In genomic region chr10:85612833-85613232, GRCh38 we compare ENCODE assay signal across 9 cellular contexts.
DNase-seq lines count a peak whose midpoint lies in the region; ATAC-seq and TF ChIP-seq lines count a peak whose summit lies in the region.
"Had no signal": no experiment of that assay in that cellular context is flagged by ENCODE, and none has a peak within 500 bp of the region (broad histone marks: within the 10 kb centered on the region; RNA-seq: fewer than 3 reads in every experiment).

No MANE protein-coding gene starts in this region.

- TF ChIP-seq CTCF in BJ (IDR thresholded peaks at IDR 0.05; ENCODE audit: insufficient read depth, low read depth, low read length) (peak; percentile 4; the same call in 1 of the 2 replicates), breast epithelium (IDR thresholded peaks at IDR 0.05) (no peak)

- no peak for TF ChIP-seq POLR2A in breast epithelium (IDR thresholded peaks at IDR 0.05)

- ATAC-seq in GM19025 (IDR thresholded peaks at IDR 0.05; ENCODE audit: low read depth, unreplicated experiment), result peak; percentile 32
- ATAC-seq in HG03175 (IDR thresholded peaks at IDR 0.05; ENCODE audit: unreplicated experiment), result peak; percentile 66
- ATAC-seq: right cardiac atrium had no signal

- H3K27ac ChIP-seq in breast epithelium, result no peak overlapping the region

- H3K36me3 ChIP-seq in BJ (ENCODE audit: control insufficient read depth, insufficient read depth, low read length), result no peaks in the 10 kb centered on the region
- no peaks in the 10 kb centered on the region for H3K36me3 ChIP-seq in breast epithelium

- no peaks in the 10 kb centered on the region for H3K9me3 ChIP-seq in breast epithelium

- DNase-seq in BJ (ENCODE audit: low read depth), result no peak
- peak; percentile 8 for DNase-seq in central memory CD4-positive, alpha-beta T cell
- no peak for DNase-seq in OCI-M1 (lab: John Stamatoyannopoulos, UW)
- DNase-seq in cortex of kidney (lab: John Stamatoyannopoulos, UW), result no peak
- no peak for DNase-seq in activated gamma-delta T cell (lab: John Stamatoyannopoulos, UW)
- no peak for DNase-seq in breast epithelium (ENCODE audit: low spot score in 2 of 2)
- DNase-seq: right cardiac atrium had no signal

- H3K4me3 ChIP-seq in BJ (ENCODE audit: low read depth, low read length) (no peak overlapping the region), breast epithelium (no peak overlapping the region)

- H3K4me1 ChIP-seq in breast epithelium, result no peaks in the 10 kb centered on the region

- CTCF ChIA-PET in BJ (lab: Yijun Ruan, JAX), result no interaction called here

- intact Hi-C loops in breast epithelium (cut with DNase I; ENCODE audit: low total_unique reads), result no loop called here

- POLR2A ChIA-PET in BJ (lab: Charles Lee), result no interaction called here

- no peaks in the 10 kb centered on the region for H3K27me3 ChIP-seq in BJ (ENCODE audit: control insufficient read depth, insufficient read depth, low read length)
- H3K27me3 ChIP-seq in breast epithelium, result no peaks in the 10 kb centered on the region
